ENCODE assay signal across 10 cellular contexts in genomic region chr2:237465515-237466227, GRCh38. TPM values are rescaled to one million over a fixed set of nuclear protein-coding genes. Genes with fewer than 3 reads are reported as not detected.
DNase-seq lines count a peak whose midpoint lies in the region; ATAC-seq, FAIRE-seq and TF ChIP-seq lines count a peak whose summit lies in the region.
"Had no signal": no experiment of that assay in that cellular context is flagged by ENCODE, and none has a peak within 500 bp of the region (broad histone marks: within the 10 kb centered on the region; RNA-seq: fewer than 3 reads in every experiment).

No MANE protein-coding gene starts in this region.

- H3K4me3 ChIP-seq in fibroblast of lung (replicated peaks in 1 of 4; ENCODE audit: control extremely low read depth in 1 of 4, insufficient read depth in 1 of 4, low read depth in 3 of 4, low read length in 4 of 4) (no peak overlapping the region), smooth muscle cell (no peak overlapping the region)

- H3K27ac ChIP-seq in fibroblast of lung (ENCODE audit: insufficient read depth, low read length): peak overlapping the region; percentile 86
- peak overlapping the region; percentile 99 for H3K27ac ChIP-seq in smooth muscle cell (ENCODE audit: low read depth)

- CTCF ChIA-PET in GM10248 (lab: Yijun Ruan, JAX): interaction anchor here (0.7 kb wide), 1 partner anchor 47 kb away, joined by 3 read pairs; no protein-coding TSS in a partner anchor

- no peaks in the 10 kb centered on the region for H3K79me2 ChIP-seq in fibroblast of lung (ENCODE audit: control insufficient read depth, insufficient read depth, low read length)
- H3K79me2 ChIP-seq in smooth muscle cell (ENCODE audit: low read depth): no peaks in the 10 kb centered on the region

- H3K4me2 ChIP-seq in fibroblast of lung (ENCODE audit: extremely low read depth, insufficient read depth, low read length): peak overlapping the region; percentile 68
- peak overlapping the region; percentile 62 for H3K4me2 ChIP-seq in smooth muscle cell

- peak; percentile 74 for DNase-seq in H54 (ENCODE audit: insufficient read length, low spot score)
- peak; percentile 98 for DNase-seq in RPMI7951 (ENCODE audit: low read depth)
- peak; percentile 99 for DNase-seq in fibroblast of lung (ENCODE audit: low read depth in 2 of 2)
- no peak for DNase-seq in smooth muscle cell (lab: John Stamatoyannopoulos, UW; ENCODE audit: unreplicated experiment)
- DNase-seq in GM10248 (ENCODE audit: extremely low spot score): no peak
- DNase-seq: hippocampal formation; naive thymus-derived CD4-positive, alpha-beta T cell; NCI-H2107 had no signal

- POLR2A ChIA-PET in GM10248 (lab: Yijun Ruan, JAX): no interaction called here

- no peaks in the 10 kb centered on the region for H3K36me3 ChIP-seq in fibroblast of lung (ENCODE audit: control insufficient read depth, insufficient read depth, low read length)
- H3K36me3 ChIP-seq in smooth muscle cell (ENCODE audit: low read depth): no peaks in the 10 kb centered on the region

- TF ChIP-seq CTCF in fibroblast of lung (conservative IDR thresholded peaks at IDR 0.05 in 1 of 2, IDR thresholded peaks at IDR 0.05 in 1 of 2; ENCODE audit: low read depth in 1 of 2, low read length in 2 of 2): no peak
- no peak for TF ChIP-seq CTCF in smooth muscle cell (IDR thresholded peaks at IDR 0.05; ENCODE audit: borderline replicate concordance, insufficient read depth, poor library complexity, severe bottlenecking)
- TF ChIP-seq CTCF in GM10248 (IDR thresholded peaks at IDR 0.05; ENCODE audit: control extremely low read depth, extremely low read depth, low read depth, missing control alignments): no peak

- no peak for TF ChIP-seq POLR2A in H54 (IDR thresholded peaks at IDR 0.05; ENCODE audit: low read depth, low read length)

- H3K4me1 ChIP-seq in fibroblast of lung (ENCODE audit: control insufficient read depth, extremely low read depth, insufficient read depth, low read length): peaks cover 9% of the 10 kb centered on the region
- H3K4me1 ChIP-seq in smooth muscle cell (ENCODE audit: low read depth): peaks cover 9% of the 10 kb centered on the region

- H3K9ac ChIP-seq in fibroblast of lung (ENCODE audit: insufficient read depth, low read length) (no peak overlapping the region), smooth muscle cell (ENCODE audit: low read depth) (peak overlapping the region; percentile 90)

- peak overlapping the region; percentile 78 for H2AFZ ChIP-seq in fibroblast of lung (ENCODE audit: low read length)
- peak overlapping the region; percentile 22 for H2AFZ ChIP-seq in smooth muscle cell (ENCODE audit: low read depth)

- WGBS in smooth muscle cell (ENCODE audit: low lambda C conversion rate): 57% methylated on average over 19 of the region's 19 CpGs

- no peaks in the 10 kb centered on the region for H4K20me1 ChIP-seq in fibroblast of lung (ENCODE audit: control insufficient read depth, extremely low read depth, insufficient read depth, low read length)
- no peaks in the 10 kb centered on the region for H4K20me1 ChIP-seq in smooth muscle cell (ENCODE audit: low read depth)

- no peaks in the 10 kb centered on the region for H3F3A ChIP-seq in smooth muscle cell (ENCODE audit: low read depth)

- H3K27me3 ChIP-seq in fibroblast of lung (ENCODE audit: control insufficient read depth, insufficient read depth, low read length) (no peaks in the 10 kb centered on the region), smooth muscle cell (ENCODE audit: low read depth) (no peaks in the 10 kb centered on the region)

- peak; percentile 87 for FAIRE-seq in H54 (lab: Jason Lieb, UNC)

- no peaks in the 10 kb centered on the region for H3K9me3 ChIP-seq in fibroblast of lung (ENCODE audit: control insufficient read depth, insufficient read depth, low read depth, low read length)
- no peaks in the 10 kb centered on the region for H3K9me3 ChIP-seq in smooth muscle cell (replicated peaks; ENCODE audit: low read depth)

- ATAC-seq in GM21723 (IDR thresholded peaks at IDR 0.05; ENCODE audit: unreplicated experiment) (no peak), HG03469 (IDR thresholded peaks at IDR 0.05; ENCODE audit: unreplicated experiment) (no peak)
- ATAC-seq: naive thymus-derived CD4-positive, alpha-beta T cell had no signal

RNA-seq across cellular contexts. Expression of gene MLPH, which starts 21.4 kb away (rescaled TPM):
- 121 and 159 TPM in 2 replicates for total RNA-seq in RPMI7951 (2014; rRNA removed; shearing (Covaris generic))
- total RNA-seq in fibroblast of lung (8.2 and 10.7 TPM in 2 replicates), smooth muscle cell (15.7 and 36.4 TPM in 2 replicates)
- polyA plus RNA-seq in fibroblast of lung (3.1 and 4.8 TPM in 2 replicates), smooth muscle cell (32.8 and 40.1 TPM in 2 replicates)
- polyA plus RNA-seq in fibroblast of lung (2012): 4.1 and 6.9 TPM in 2 replicates
- 9.2 and 34.0 TPM in 2 replicates for polyA minus RNA-seq in fibroblast of lung (ENCODE audit: low replicate concordance)
- total RNA-seq: naive thymus-derived CD4-positive, alpha-beta T cell had no signal
- polyA plus RNA-seq: naive thymus-derived CD4-positive, alpha-beta T cell had no signal

RNA-seq across cellular contexts. Expression of gene COL6A3, which starts 51.7 kb away (rescaled TPM):
- 3.6 and 4.1 TPM in 2 replicates for total RNA-seq in RPMI7951 (2014; rRNA removed; shearing (Covaris generic))
- total RNA-seq in fibroblast of lung (1,525 and 1,534 TPM in 2 replicates), smooth muscle cell (1,708 and 1,938 TPM in 2 replicates)
- polyA plus RNA-seq in fibroblast of lung (286 and 316 TPM in 2 replicates), smooth muscle cell (643 and 888 TPM in 2 replicates)
- polyA plus RNA-seq in fibroblast of lung (2012): 564 and 770 TPM in 2 replicates
- 1,049 and 1,080 TPM in 2 replicates for polyA minus RNA-seq in fibroblast of lung (ENCODE audit: low replicate concordance)

Comparison
In these comparisons a context has a peak if more than half of its experiments do, and no peak if none do; other contexts are left out.
1. DNase-seq: peak in H54 (single experiment), RPMI7951 (single experiment) and fibroblast of lung (2 of 2); none in smooth muscle cell (single experiment) and GM10248 (single experiment).
2. RNA of gene COL6A3, which starts 51.7 kb away (total RNA-seq): 1,708 to 1,938 TPM in smooth muscle cell and 1,525 to 1,534 TPM in fibroblast of lung; 3.6 to 4.1 TPM in RPMI7951; every median in the first group is over 100 times any median in the second.